1 cellular context compared by ENCODE assay signal in the genomic region with DNA sequence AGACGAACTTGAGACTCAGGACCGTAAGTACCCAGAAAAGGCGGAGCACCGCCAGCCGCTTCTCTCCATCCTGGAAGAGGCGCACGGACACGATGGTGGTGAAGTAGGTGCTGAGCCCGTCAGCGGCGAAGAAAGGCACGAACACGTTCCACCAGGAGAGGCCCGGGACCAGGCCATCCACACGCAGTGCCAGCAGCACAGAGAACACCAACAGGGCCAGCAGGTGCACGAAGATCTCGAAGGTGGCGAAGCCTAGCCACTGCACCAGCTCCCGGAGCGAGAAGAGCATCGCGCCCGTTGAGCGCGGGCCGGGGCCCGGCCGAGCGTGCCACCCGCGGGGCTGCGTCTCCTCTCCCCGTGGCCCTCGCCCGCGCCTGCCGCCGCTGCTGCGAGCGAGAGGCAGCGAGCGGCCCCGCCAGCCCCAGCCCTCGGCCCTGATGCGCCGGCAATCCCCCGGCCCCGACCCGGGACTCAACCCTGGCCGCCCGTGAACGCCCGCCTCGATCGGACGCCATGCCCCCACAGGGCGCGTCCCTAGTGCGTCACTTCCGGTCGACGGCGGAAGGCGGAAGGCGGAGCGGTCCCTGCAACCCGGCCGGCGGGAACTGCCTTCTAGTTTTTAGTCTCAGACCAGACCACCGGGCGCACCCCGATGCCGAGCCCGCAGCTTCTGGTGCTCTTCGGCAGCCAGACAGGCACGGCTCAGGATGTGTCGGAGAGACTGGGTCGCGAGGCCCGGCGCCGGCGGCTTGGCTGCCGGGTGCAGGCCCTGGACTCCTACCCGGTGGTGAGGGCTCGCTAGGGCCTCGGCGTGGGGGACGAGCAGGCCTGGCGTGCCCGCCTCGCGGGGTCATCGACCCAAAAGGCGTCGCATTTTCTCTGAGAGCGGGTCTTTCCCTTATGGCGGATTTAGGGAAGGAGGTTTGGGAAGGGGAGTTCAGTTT.
TF ChIP-seq lines count a peak whose summit lies in the region.

A gene (plus strand): TSS at position 575 of the 944 bp plus-strand sequence. CDS start 78 bp downstream, at position 653.
A gene with protein sequence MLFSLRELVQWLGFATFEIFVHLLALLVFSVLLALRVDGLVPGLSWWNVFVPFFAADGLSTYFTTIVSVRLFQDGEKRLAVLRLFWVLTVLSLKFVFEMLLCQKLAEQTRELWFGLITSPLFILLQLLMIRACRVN (minus strand): TSS at position 523 of the 944 bp plus-strand sequence. CDS start 234 bp downstream, at position 289.

TF ChIP-seq in GM23338, 12 proteins besides CTCF, POLR2A, EP300 and RAD21 (continued from another document):
- TF ChIP-seq, protein P1, sequence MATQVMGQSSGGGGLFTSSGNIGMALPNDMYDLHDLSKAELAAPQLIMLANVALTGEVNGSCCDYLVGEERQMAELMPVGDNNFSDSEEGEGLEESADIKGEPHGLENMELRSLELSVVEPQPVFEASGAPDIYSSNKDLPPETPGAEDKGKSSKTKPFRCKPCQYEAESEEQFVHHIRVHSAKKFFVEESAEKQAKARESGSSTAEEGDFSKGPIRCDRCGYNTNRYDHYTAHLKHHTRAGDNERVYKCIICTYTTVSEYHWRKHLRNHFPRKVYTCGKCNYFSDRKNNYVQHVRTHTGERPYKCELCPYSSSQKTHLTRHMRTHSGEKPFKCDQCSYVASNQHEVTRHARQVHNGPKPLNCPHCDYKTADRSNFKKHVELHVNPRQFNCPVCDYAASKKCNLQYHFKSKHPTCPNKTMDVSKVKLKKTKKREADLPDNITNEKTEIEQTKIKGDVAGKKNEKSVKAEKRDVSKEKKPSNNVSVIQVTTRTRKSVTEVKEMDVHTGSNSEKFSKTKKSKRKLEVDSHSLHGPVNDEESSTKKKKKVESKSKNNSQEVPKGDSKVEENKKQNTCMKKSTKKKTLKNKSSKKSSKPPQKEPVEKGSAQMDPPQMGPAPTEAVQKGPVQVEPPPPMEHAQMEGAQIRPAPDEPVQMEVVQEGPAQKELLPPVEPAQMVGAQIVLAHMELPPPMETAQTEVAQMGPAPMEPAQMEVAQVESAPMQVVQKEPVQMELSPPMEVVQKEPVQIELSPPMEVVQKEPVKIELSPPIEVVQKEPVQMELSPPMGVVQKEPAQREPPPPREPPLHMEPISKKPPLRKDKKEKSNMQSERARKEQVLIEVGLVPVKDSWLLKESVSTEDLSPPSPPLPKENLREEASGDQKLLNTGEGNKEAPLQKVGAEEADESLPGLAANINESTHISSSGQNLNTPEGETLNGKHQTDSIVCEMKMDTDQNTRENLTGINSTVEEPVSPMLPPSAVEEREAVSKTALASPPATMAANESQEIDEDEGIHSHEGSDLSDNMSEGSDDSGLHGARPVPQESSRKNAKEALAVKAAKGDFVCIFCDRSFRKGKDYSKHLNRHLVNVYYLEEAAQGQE (IDR thresholded peaks at IDR 0.05; ENCODE audit: unreplicated experiment), result no peak
- TF ChIP-seq CREB1 (CRISPR knock-in tag; IDR thresholded peaks at IDR 0.05; ENCODE audit: low read depth) (peak; percentile 98), NANOG (IDR thresholded peaks at IDR 0.05; ENCODE audit: borderline replicate concordance) (no peak), ZNF331 (CRISPR knock-in tag; IDR thresholded peaks at IDR 0.05; ENCODE audit: low read depth) (no peak), EZH2 (IDR thresholded peaks at IDR 0.05; ENCODE audit: low read depth, unreplicated experiment) (no peak), EZH2phosphoT487 (IDR thresholded peaks at IDR 0.05; ENCODE audit: unreplicated experiment) (no peak), POLR2AphosphoS5 (IDR thresholded peaks at IDR 0.05; ENCODE audit: low read depth) (peak; percentile 86), JUNB (IDR thresholded peaks at IDR 0.05; ENCODE audit: unreplicated experiment) (no peak), STAT1 (IDR thresholded peaks at IDR 0.05; ENCODE audit: unreplicated experiment) (no peak)
- TF ChIP-seq, protein P2, sequence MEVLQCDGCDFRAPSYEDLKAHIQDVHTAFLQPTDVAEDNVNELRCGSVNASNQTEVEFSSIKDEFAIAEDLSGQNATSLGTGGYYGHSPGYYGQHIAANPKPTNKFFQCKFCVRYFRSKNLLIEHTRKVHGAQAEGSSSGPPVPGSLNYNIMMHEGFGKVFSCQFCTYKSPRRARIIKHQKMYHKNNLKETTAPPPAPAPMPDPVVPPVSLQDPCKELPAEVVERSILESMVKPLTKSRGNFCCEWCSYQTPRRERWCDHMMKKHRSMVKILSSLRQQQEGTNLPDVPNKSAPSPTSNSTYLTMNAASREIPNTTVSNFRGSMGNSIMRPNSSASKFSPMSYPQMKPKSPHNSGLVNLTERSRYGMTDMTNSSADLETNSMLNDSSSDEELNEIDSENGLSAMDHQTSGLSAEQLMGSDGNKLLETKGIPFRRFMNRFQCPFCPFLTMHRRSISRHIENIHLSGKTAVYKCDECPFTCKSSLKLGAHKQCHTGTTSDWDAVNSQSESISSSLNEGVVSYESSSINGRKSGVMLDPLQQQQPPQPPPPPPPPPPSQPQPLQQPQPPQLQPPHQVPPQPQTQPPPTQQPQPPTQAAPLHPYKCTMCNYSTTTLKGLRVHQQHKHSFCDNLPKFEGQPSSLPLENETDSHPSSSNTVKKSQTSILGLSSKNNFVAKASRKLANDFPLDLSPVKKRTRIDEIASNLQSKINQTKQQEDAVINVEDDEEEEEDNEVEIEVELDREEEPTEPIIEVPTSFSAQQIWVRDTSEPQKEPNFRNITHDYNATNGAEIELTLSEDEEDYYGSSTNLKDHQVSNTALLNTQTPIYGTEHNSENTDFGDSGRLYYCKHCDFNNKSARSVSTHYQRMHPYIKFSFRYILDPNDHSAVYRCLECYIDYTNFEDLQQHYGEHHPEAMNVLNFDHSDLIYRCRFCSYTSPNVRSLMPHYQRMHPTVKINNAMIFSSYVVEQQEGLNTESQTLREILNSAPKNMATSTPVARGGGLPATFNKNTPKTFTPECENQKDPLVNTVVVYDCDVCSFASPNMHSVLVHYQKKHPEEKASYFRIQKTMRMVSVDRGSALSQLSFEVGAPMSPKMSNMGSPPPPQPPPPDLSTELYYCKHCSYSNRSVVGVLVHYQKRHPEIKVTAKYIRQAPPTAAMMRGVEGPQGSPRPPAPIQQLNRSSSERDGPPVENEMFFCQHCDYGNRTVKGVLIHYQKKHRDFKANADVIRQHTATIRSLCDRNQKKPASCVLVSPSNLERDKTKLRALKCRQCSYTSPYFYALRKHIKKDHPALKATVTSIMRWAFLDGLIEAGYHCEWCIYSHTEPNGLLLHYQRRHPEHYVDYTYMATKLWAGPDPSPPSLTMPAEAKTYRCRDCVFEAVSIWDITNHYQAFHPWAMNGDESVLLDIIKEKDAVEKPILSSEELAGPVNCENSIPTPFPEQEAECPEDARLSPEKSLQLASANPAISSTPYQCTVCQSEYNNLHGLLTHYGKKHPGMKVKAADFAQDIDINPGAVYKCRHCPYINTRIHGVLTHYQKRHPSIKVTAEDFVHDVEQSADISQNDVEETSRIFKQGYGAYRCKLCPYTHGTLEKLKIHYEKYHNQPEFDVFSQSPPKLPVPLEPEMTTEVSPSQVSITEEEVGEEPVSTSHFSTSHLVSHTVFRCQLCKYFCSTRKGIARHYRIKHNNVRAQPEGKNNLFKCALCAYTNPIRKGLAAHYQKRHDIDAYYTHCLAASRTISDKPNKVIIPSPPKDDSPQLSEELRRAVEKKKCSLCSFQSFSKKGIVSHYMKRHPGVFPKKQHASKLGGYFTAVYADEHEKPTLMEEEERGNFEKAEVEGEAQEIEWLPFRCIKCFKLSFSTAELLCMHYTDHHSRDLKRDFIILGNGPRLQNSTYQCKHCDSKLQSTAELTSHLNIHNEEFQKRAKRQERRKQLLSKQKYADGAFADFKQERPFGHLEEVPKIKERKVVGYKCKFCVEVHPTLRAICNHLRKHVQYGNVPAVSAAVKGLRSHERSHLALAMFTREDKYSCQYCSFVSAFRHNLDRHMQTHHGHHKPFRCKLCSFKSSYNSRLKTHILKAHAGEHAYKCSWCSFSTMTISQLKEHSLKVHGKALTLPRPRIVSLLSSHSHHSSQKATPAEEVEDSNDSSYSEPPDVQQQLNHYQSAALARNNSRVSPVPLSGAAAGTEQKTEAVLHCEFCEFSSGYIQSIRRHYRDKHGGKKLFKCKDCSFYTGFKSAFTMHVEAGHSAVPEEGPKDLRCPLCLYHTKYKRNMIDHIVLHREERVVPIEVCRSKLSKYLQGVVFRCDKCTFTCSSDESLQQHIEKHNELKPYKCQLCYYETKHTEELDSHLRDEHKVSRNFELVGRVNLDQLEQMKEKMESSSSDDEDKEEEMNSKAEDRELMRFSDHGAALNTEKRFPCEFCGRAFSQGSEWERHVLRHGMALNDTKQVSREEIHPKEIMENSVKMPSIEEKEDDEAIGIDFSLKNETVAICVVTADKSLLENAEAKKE (CRISPR knock-in tag; IDR thresholded peaks at IDR 0.05), result no peak
- TF ChIP-seq, protein P3, sequence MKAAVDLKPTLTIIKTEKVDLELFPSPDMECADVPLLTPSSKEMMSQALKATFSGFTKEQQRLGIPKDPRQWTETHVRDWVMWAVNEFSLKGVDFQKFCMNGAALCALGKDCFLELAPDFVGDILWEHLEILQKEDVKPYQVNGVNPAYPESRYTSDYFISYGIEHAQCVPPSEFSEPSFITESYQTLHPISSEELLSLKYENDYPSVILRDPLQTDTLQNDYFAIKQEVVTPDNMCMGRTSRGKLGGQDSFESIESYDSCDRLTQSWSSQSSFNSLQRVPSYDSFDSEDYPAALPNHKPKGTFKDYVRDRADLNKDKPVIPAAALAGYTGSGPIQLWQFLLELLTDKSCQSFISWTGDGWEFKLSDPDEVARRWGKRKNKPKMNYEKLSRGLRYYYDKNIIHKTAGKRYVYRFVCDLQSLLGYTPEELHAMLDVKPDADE (IDR thresholded peaks at IDR 0.05), result peak; percentile 82
